ENCODE assay signal across 8 cellular contexts in genomic region chr4:77465271-77465670, GRCh38.
DNase-seq lines count a peak whose midpoint lies in the region; ATAC-seq and TF ChIP-seq lines count a peak whose summit lies in the region.

No MANE protein-coding gene starts in this region.

- H3K4me3 Mint-ChIP-seq in activated CD4-positive, alpha-beta T cell treated with anti-CD3 and anti-CD28 coated beads, Interleukin-2, amount 10 ng/mL, durations not matched to agents 24 days and 14 days = no peak overlapping the region
- H3K4me3 Mint-ChIP-seq in CD8-positive, alpha-beta T cell = no peak overlapping the region

- no peak for TF ChIP-seq CTCF in CD8-positive, alpha-beta T cell (IDR thresholded peaks at IDR 0.05)

- H3K36me3 ChIP-seq in CD8-positive, alpha-beta T cell (ENCODE audit: insufficient read depth, low read length) = no peaks in the 10 kb centered on the region

- intact Hi-C loops in activated CD4-positive, alpha-beta T cell treated with anti-CD3 and anti-CD28 coated beads, Interleukin-2, amount 10 ng/mL, durations not matched to agents 24 days and 14 days (cut with micrococcal nuclease) = loop anchor here (1.0 to 5.0 kb wide), 3 partner anchors 72 to 153 kb away; no protein-coding TSS in a partner anchor
- intact Hi-C loops in CD8-positive, alpha-beta T cell (cut with DNase I, micrococcal nuclease) = loop anchor here in 1 of 2 experiments (1.0 kb wide), 2 partner anchors 136 to 153 kb away; no protein-coding TSS in a partner anchor

- ATAC-seq in GM18861 (IDR thresholded peaks at IDR 0.05; ENCODE audit: unreplicated experiment) = no peak
- no peak for ATAC-seq in CD8-positive, alpha-beta T cell
- no peak for ATAC-seq in HG03175 (IDR thresholded peaks at IDR 0.05; ENCODE audit: unreplicated experiment)

- H3K27ac ChIP-seq in CD8-positive, alpha-beta T cell (ENCODE audit: low read depth, low read length) = no peak overlapping the region

- H3K4me1 Mint-ChIP-seq in activated CD4-positive, alpha-beta T cell treated with anti-CD3 and anti-CD28 coated beads, Interleukin-2, amount 10 ng/mL, durations not matched to agents 24 days and 14 days = peaks cover 5% of the 10 kb centered on the region
- no peaks in the 10 kb centered on the region for H3K4me1 Mint-ChIP-seq in CD8-positive, alpha-beta T cell (ENCODE audit: low read depth)

- H3K9me3 ChIP-seq in CD8-positive, alpha-beta T cell (ENCODE audit: low read length) = no peaks in the 10 kb centered on the region

- CTCF ChIA-PET in CD8-positive, alpha-beta T cell (lab: Charles Lee) = interaction anchor here (1.0 to 1.6 kb wide), 4 partner anchors 8 to 136 kb away, joined by 3 to 5 read pairs (median 4); no protein-coding TSS in a partner anchor

- DNase-seq in activated CD4-positive, alpha-beta T cell treated with anti-CD3 and anti-CD28 coated beads, Interleukin-2, amount 10 ng/mL, durations not matched to agents 24 days and 14 days = peak; percentile 67
- DNase-seq in activated CD4-positive, alpha-beta T cell treated with anti-CD3 and anti-CD28 coated beads for 1 hour = no peak
- DNase-seq in NAMALWA (ENCODE audit: low spot score) (peak; percentile 11), fibroblast of peridontal ligament (ENCODE audit: extremely low read depth) (peak; percentile 23)
- peak; percentile 4 for DNase-seq in stimulated activated CD8-positive, alpha-beta memory T cell treated with anti-CD3 and anti-CD28 coated beads, Interleukin-4, amount 100 ng/mL, for 24 hours (ENCODE audit: low read depth)
- no peak for DNase-seq in CD8-positive, alpha-beta T cell

- POLR2A ChIA-PET in CD8-positive, alpha-beta T cell (lab: Charles Lee) = no interaction called here

- peaks cover 8% of the 10 kb centered on the region for H3K27me3 Mint-ChIP-seq in activated CD4-positive, alpha-beta T cell treated with anti-CD3 and anti-CD28 coated beads, Interleukin-2, amount 10 ng/mL, durations not matched to agents 24 days and 14 days
- H3K27me3 Mint-ChIP-seq in CD8-positive, alpha-beta T cell (ENCODE audit: low read depth) = peaks cover 6% of the 10 kb centered on the region

- H3K36me3 Mint-ChIP-seq in activated CD4-positive, alpha-beta T cell treated with anti-CD3 and anti-CD28 coated beads, Interleukin-2, amount 10 ng/mL, durations not matched to agents 24 days and 14 days (ENCODE audit: low read depth) = no peaks in the 10 kb centered on the region
- no peaks in the 10 kb centered on the region for H3K36me3 Mint-ChIP-seq in CD8-positive, alpha-beta T cell

- no peak overlapping the region for H3K4me3 ChIP-seq in CD8-positive, alpha-beta T cell (ENCODE audit: low read depth, low read length)

- peak overlapping the region; percentile 45 for H3K27ac Mint-ChIP-seq in activated CD4-positive, alpha-beta T cell treated with anti-CD3 and anti-CD28 coated beads, Interleukin-2, amount 10 ng/mL, durations not matched to agents 24 days and 14 days
- H3K27ac Mint-ChIP-seq in CD8-positive, alpha-beta T cell = no peak overlapping the region

- no peaks in the 10 kb centered on the region for H3K4me1 ChIP-seq in CD8-positive, alpha-beta T cell (ENCODE audit: insufficient read depth, low read length)

- H3K9me3 Mint-ChIP-seq in activated CD4-positive, alpha-beta T cell treated with anti-CD3 and anti-CD28 coated beads, Interleukin-2, amount 10 ng/mL, durations not matched to agents 24 days and 14 days = no peaks in the 10 kb centered on the region
- peaks cover 2% of the 10 kb centered on the region for H3K9me3 Mint-ChIP-seq in CD8-positive, alpha-beta T cell

- H3K27me3 ChIP-seq in CD8-positive, alpha-beta T cell (ENCODE audit: insufficient read depth, low read length) = no peaks in the 10 kb centered on the region

Comparison
In these comparisons a context has a peak if more than half of its experiments do, and no peak if none do; other contexts are left out.
1. DNase-seq: peak in activated CD4-positive, alpha-beta T cell treated with anti-CD3 and anti-CD28 coated beads, Interleukin-2, amount 10 ng/mL, durations not matched to agents 24 days and 14 days (single experiment), NAMALWA (single experiment), fibroblast of peridontal ligament (single experiment) and stimulated activated CD8-positive, alpha-beta memory T cell treated with anti-CD3 and anti-CD28 coated beads, Interleukin-4, amount 100 ng/mL, for 24 hours (single experiment); none in activated CD4-positive, alpha-beta T cell treated with anti-CD3 and anti-CD28 coated beads for 1 hour (single experiment) and CD8-positive, alpha-beta T cell (0 of 7).